Comparison of ENCODE assay signal across 13 cellular contexts in genomic region chr2:133053541-133053940, GRCh38.
DNase-seq lines count a peak whose midpoint lies in the region; ATAC-seq and TF ChIP-seq lines count a peak whose summit lies in the region.
"Had no signal": no experiment of that assay in that cellular context is flagged by ENCODE, and none has a peak within 500 bp of the region (broad histone marks: within the 10 kb centered on the region; RNA-seq: fewer than 3 reads in every experiment).

No MANE protein-coding gene starts in this region.

- H3K9me3 ChIP-seq in adipocyte (ENCODE audit: control insufficient read depth, low read length) = no peaks in the 10 kb centered on the region
- H3K9me3 ChIP-seq in mucosa of descending colon = no peaks in the 10 kb centered on the region
- H3K9me3 ChIP-seq: A549, BE2C had no signal

- H3K4me3 ChIP-seq in adipocyte (ENCODE audit: low read length) (no peak overlapping the region), retinal pigment epithelial cell (ENCODE audit: low read length) (no peak overlapping the region), mucosa of descending colon (no peak overlapping the region)
- H3K4me3 ChIP-seq: A549 had no signal

- H3K36me3 ChIP-seq in adipocyte (ENCODE audit: control insufficient read depth, insufficient read depth, low read length, severe bottlenecking) = no peaks in the 10 kb centered on the region
- no peaks in the 10 kb centered on the region for H3K36me3 ChIP-seq in mucosa of descending colon (ENCODE audit: low read depth)
- H3K36me3 ChIP-seq: BE2C had no signal

- ATAC-seq in left cardiac atrium (no peak), HG03565 (IDR thresholded peaks at IDR 0.05; ENCODE audit: unreplicated experiment) (no peak), mucosa of descending colon (no peak)
- ATAC-seq: A549 had no signal

- H3K27me3 ChIP-seq in adipocyte (replicated peaks; ENCODE audit: control insufficient read depth, insufficient read depth, low read length) = no peaks in the 10 kb centered on the region
- H3K27me3 ChIP-seq: BE2C had no signal

- H3K9ac ChIP-seq in adipocyte (ENCODE audit: low read length) = no peak overlapping the region

- intact Hi-C loops in left cardiac atrium (cut with DNase I) = no loop called here
- intact Hi-C loops in mucosa of descending colon (cut with DNase I, micrococcal nuclease) = no loop called here

- DNase-seq in adipocyte (ENCODE audit: low read depth) (peak; percentile 6), iris pigment epithelial cell (ENCODE audit: low read depth) (peak; percentile 9), retinal pigment epithelial cell (ENCODE audit: low read depth) (peak; percentile 91), left cardiac atrium (no peak), mucosa of descending colon (no peak)
- DNase-seq: BE2C; CD4-positive, alpha-beta memory T cell; DMS153; DMS79 treated with DMSO at 0.1 percent for 48 hours; GOT3; H9 had no signal

- H3K4me1 ChIP-seq in adipocyte (ENCODE audit: control insufficient read depth, insufficient read depth, low read length) (no peaks in the 10 kb centered on the region), mucosa of descending colon (ENCODE audit: low read depth) (no peaks in the 10 kb centered on the region)
- H3K4me1 ChIP-seq: A549, BE2C had no signal

- TF ChIP-seq CTCF in retinal pigment epithelial cell (conservative IDR thresholded peaks at IDR 0.05; ENCODE audit: low read depth, low read length) = no peak
- no peak for TF ChIP-seq CTCF in mucosa of descending colon (IDR thresholded peaks at IDR 0.05)

Comparison
In these comparisons a context has a peak if more than half of its experiments do, and no peak if none do; other contexts are left out.
1. DNase-seq: peak in adipocyte (single experiment), iris pigment epithelial cell (single experiment) and retinal pigment epithelial cell (single experiment); none in left cardiac atrium (single experiment) and mucosa of descending colon (0 of 3).